Comparison of ENCODE assay signal across 20 cellular contexts in genomic region chr5:122523776-122524175, GRCh38.
DNase-seq lines count a peak whose midpoint lies in the region; FAIRE-seq and TF ChIP-seq lines count a peak whose summit lies in the region.
"Had no signal": no experiment of that assay in that cellular context is flagged by ENCODE, and none has a peak within 500 bp of the region (broad histone marks: within the 10 kb centered on the region; RNA-seq: fewer than 3 reads in every experiment).

No MANE protein-coding gene starts in this region.

- no peak for TF ChIP-seq RAD21 in H1 (IDR thresholded peaks at IDR 0.05 in 1 of 2, conservative IDR thresholded peaks at IDR 0.05 in 1 of 2; ENCODE audit: low read depth in 2 of 2, low read length in 2 of 2)

- H3K36me3 ChIP-seq in HEK293 (ENCODE audit: control insufficient read depth in 2 of 2, insufficient read depth in 1 of 2, low read length in 2 of 2) (no peaks in the 10 kb centered on the region), H1 (ENCODE audit: control insufficient read depth in 2 of 4, insufficient read depth in 4 of 4, low read length in 3 of 4) (no peaks in the 10 kb centered on the region), kidney (ENCODE audit: control insufficient read depth in 1 of 2, insufficient read depth in 2 of 2, low read length in 2 of 2) (no peaks in the 10 kb centered on the region)
- H3K36me3 ChIP-seq: BLaER1 treated with 17β-estradiol and CSF1 and Interleukin-3, amounts not matched to agents 10 nM and 100 nM had no signal

- no peak overlapping the region for H4K5ac ChIP-seq in H1 (ENCODE audit: insufficient read length, low read depth, low read length)

- peak; percentile 56 for DNase-seq in COLO829 (ENCODE audit: low spot score)
- no peak for DNase-seq in H1 (ENCODE audit: low read depth in 1 of 2, low spot score in 2 of 2)
- DNase-seq in medulla oblongata (ENCODE audit: extremely low spot score), result peak; percentile 14
- DNase-seq in kidney, result no peak
- DNase-seq in NCI-H1048 (lab: John Stamatoyannopoulos, UW), result no peak
- DNase-seq in posterior vena cava (ENCODE audit: low spot score), result no peak
- no peak for DNase-seq in MV-4-11 (lab: John Stamatoyannopoulos, UW)
- DNase-seq: ACHN; Calu3; CD4-positive, CD25-positive, alpha-beta regulatory T cell; DMS153; DMS79 treated with DMSO at 0.1 percent for 48 hours; EL; GM23248; H9; IMR-90 had no signal

- no peak overlapping the region for H3K27ac ChIP-seq in HEK293 (ENCODE audit: extremely low read depth, low read depth, low read length)
- no peak overlapping the region for H3K27ac ChIP-seq in H1 (ENCODE audit: low read depth, low read length)
- no peak overlapping the region for H3K27ac ChIP-seq in kidney (ENCODE audit: low read depth in 2 of 2, low read length in 2 of 2)
- H3K27ac ChIP-seq: BLaER1 treated with 17β-estradiol and CSF1 and Interleukin-3, amounts not matched to agents 10 nM and 100 nM; GM23248 had no signal

- no peak overlapping the region for H2BK15ac ChIP-seq in H1 (ENCODE audit: low read length)

- FAIRE-seq in H1 (lab: Jason Lieb, UNC), result no peak
- FAIRE-seq in kidney (lab: Jason Lieb, UNC), result no peak
- FAIRE-seq: G401.6, GM12891 had no signal

- H4K91ac ChIP-seq in H1 (replicated peaks; ENCODE audit: insufficient read length, low read length), result no peak overlapping the region

- no peaks in the 10 kb centered on the region for H3K79me2 ChIP-seq in H1 (ENCODE audit: control insufficient read depth in 1 of 2, insufficient read depth in 2 of 2, low read length in 2 of 2)

- H3K9me3 ChIP-seq in HEK293 (ENCODE audit: control insufficient read depth, insufficient read depth, low read depth, low read length), result no peaks in the 10 kb centered on the region
- H3K9me3 ChIP-seq in H1 (ENCODE audit: insufficient read depth in 2 of 2, low read depth in 1 of 2, low read length in 1 of 2), result peaks cover 0 to 4% of the 10 kb centered on the region in 2 experiments; a peak in 1 of 4 replicates
- no peaks in the 10 kb centered on the region for H3K9me3 ChIP-seq in kidney (ENCODE audit: control insufficient read depth in 1 of 2, low read length in 2 of 2)
- H3K9me3 ChIP-seq: BLaER1 treated with 17β-estradiol and CSF1 and Interleukin-3, amounts not matched to agents 10 nM and 100 nM had no signal

- no peak for TF ChIP-seq EP300 in H1 (IDR thresholded peaks at IDR 0.05; ENCODE audit: borderline replicate concordance in 1 of 2, low read depth in 2 of 2, low read length in 2 of 2)

- no peaks in the 10 kb centered on the region for H3K23me2 ChIP-seq in H1 (ENCODE audit: low read depth, low read length)

- no peak overlapping the region for H2BK12ac ChIP-seq in H1 (ENCODE audit: low read depth, low read length)

- H3K4me1 ChIP-seq in HEK293 (ENCODE audit: control insufficient read depth, insufficient read depth, low read length), result no peaks in the 10 kb centered on the region
- H3K4me1 ChIP-seq in H1 (replicated peaks in 1 of 4; ENCODE audit: control insufficient read depth in 3 of 4, insufficient read depth in 4 of 4, low read length in 3 of 4), result no peaks in the 10 kb centered on the region
- no peaks in the 10 kb centered on the region for H3K4me1 ChIP-seq in kidney (ENCODE audit: control insufficient read depth in 1 of 2, insufficient read depth in 1 of 2, low read depth in 1 of 2, low read length in 2 of 2)

- no peak overlapping the region for H2BK120ac ChIP-seq in H1 (replicated peaks; ENCODE audit: low read depth, low read length)

- 0 out of 2 replicates have a peak overlapping the region, but pooled peaks have one; percentile 17 for H2AFZ ChIP-seq in H1 (ENCODE audit: low read length)
- H2AFZ ChIP-seq: GM23248 had no signal

- no peaks in the 10 kb centered on the region for H3K27me3 ChIP-seq in H1 (replicated peaks in 1 of 4; ENCODE audit: control insufficient read depth in 3 of 4, extremely low read depth in 1 of 4, insufficient read depth in 3 of 4, low read length in 3 of 4)
- H3K27me3 ChIP-seq: BLaER1 treated with 17β-estradiol and CSF1 and Interleukin-3, amounts not matched to agents 10 nM and 100 nM had no signal

- POLR2A ChIA-PET in HEK293 (lab: Yijun Ruan, JAX), result no interaction called here
- POLR2A ChIA-PET in H1 (lab: Charles Lee; ENCODE audit: partially characterized antibody), result no interaction called here

- no peak overlapping the region for H3K56ac ChIP-seq in H1 (replicated peaks; ENCODE audit: insufficient read length, low read depth, low read length)

- H4K20me1 ChIP-seq in H1 (replicated peaks in 1 of 2; ENCODE audit: control insufficient read depth in 1 of 2, insufficient read depth in 2 of 2, low read length in 2 of 2), result no peaks in the 10 kb centered on the region
- H4K20me1 ChIP-seq: BLaER1 treated with 17β-estradiol and CSF1 and Interleukin-3, amounts not matched to agents 10 nM and 100 nM had no signal

- intact Hi-C loops in kidney (cut with DNase I) (no loop called here), posterior vena cava (cut with DNase I) (no loop called here)

- no peak overlapping the region for H4K8ac ChIP-seq in H1 (ENCODE audit: extremely low read depth, insufficient read depth, low read length)

- no peak overlapping the region for H2BK20ac ChIP-seq in H1 (ENCODE audit: low read length)

- CTCF ChIA-PET in HEK293 (lab: Yijun Ruan, JAX), result no interaction called here
- CTCF ChIA-PET in H1 (lab: Charles Lee; ENCODE audit: partially characterized antibody), result interaction anchor here (1.2 to 1.9 kb wide), 2 partner anchors 8 kb away, joined by 3 to 9 read pairs; no protein-coding TSS in a partner anchor

- no peaks in the 10 kb centered on the region for H3K79me1 ChIP-seq in H1 (ENCODE audit: low read depth, low read length)

- no peak overlapping the region for H3K4me3 ChIP-seq in HEK293 (ENCODE audit: low read depth, low read length)
- H3K4me3 ChIP-seq in H1 (ENCODE audit: extremely low read depth in 1 of 4, insufficient read depth in 2 of 4, low read depth in 3 of 4, low read length in 4 of 4), result no peak overlapping the region
- no peak overlapping the region for H3K4me3 ChIP-seq in kidney (ENCODE audit: low read length in 2 of 2)
- H3K4me3 ChIP-seq: BLaER1 treated with 17β-estradiol and CSF1 and Interleukin-3, amounts not matched to agents 10 nM and 100 nM; GM23248 had no signal

- H3K14ac ChIP-seq in H1 (ENCODE audit: insufficient read length), result no peak overlapping the region

- no peak overlapping the region for H2BK5ac ChIP-seq in H1 (ENCODE audit: low read depth, low read length)

- no peak overlapping the region for H3K18ac ChIP-seq in H1 (ENCODE audit: extremely low read depth, low read length)

- H3K9ac ChIP-seq in H1 (replicated peaks in 1 of 4; ENCODE audit: extremely low read depth in 1 of 4, low read depth in 3 of 4, low read length in 3 of 4), result no peak overlapping the region
- H3K9ac ChIP-seq in kidney (ENCODE audit: low read length in 2 of 2), result no peak overlapping the region
- H3K9ac ChIP-seq: BLaER1 treated with 17β-estradiol and CSF1 and Interleukin-3, amounts not matched to agents 10 nM and 100 nM; GM23248 had no signal

- no peak overlapping the region for H3K23ac ChIP-seq in H1 (ENCODE audit: insufficient read length)

- H3K4me2 ChIP-seq in H1 (ENCODE audit: insufficient read depth in 1 of 2, low read depth in 2 of 2, low read length in 2 of 2), result no peak overlapping the region
- H3K4me2 ChIP-seq: BLaER1 treated with 17β-estradiol and CSF1 and Interleukin-3, amounts not matched to agents 10 nM and 100 nM had no signal

- WGBS in H1 (ENCODE audit: extremely low coverage in 1 of 2, insufficient coverage in 1 of 2, insufficient read length in 1 of 2, insufficient replicate concordance in 2 of 2, low coverage in 1 of 2, low lambda C conversion rate in 2 of 2, missing lambda C conversion rate in 1 of 2), 2 experiments, result 84% methylated on average over 6 of the region's 6 CpGs; no CpG with 5 or more reads in 1 of the 2 experiments

- H3K4ac ChIP-seq in H1 (replicated peaks; ENCODE audit: insufficient read length, low read depth, low read length), result no peak overlapping the region

- no peak for TF ChIP-seq CTCF in HEK293 (tag by site-specific recombination; IDR thresholded peaks at IDR 0.05)
- TF ChIP-seq CTCF in H1 (IDR thresholded peaks at IDR 0.05; ENCODE audit: control extremely low read depth in 1 of 3, insufficient read depth in 1 of 3, low read depth in 1 of 3, low read length in 3 of 3), result no peak
- TF ChIP-seq CTCF in kidney (IDR thresholded peaks at IDR 0.05; ENCODE audit: borderline replicate concordance, extremely low read depth, insufficient read depth), result no peak

- no peak overlapping the region for H2AK5ac ChIP-seq in H1 (ENCODE audit: low read depth, low read length)

- TF ChIP-seq POLR2A in H1 (IDR thresholded peaks at IDR 0.05; ENCODE audit: control extremely low read depth in 1 of 2, low read depth in 2 of 2, low read length in 2 of 2), result no peak

TF ChIP-seq in HEK293, 187 proteins besides CTCF, POLR2A, EP300 and RAD21:
- TF ChIP-seq ZNF544 (tag by site-specific recombination; IDR thresholded peaks at IDR 0.05) (no peak), ZBTB17 (tag by site-specific recombination; IDR thresholded peaks at IDR 0.05) (peak; percentile 29; the same call in 1 of the 2 replicates)
TF ChIP-seq in HEK293: peak in this region for 1.

TF ChIP-seq in H1, 55 proteins besides CTCF, POLR2A, EP300 and RAD21 (continues in another document):
- no peak for TF ChIP-seq CTBP2 (IDR thresholded peaks at IDR 0.05; ENCODE audit: borderline replicate concordance, insufficient read depth, insufficient read length, low read length)
- TF ChIP-seq NRF1 (IDR thresholded peaks at IDR 0.05; ENCODE audit: low read depth, low read length), result no peak
- TF ChIP-seq USF2 (IDR thresholded peaks at IDR 0.05; ENCODE audit: low read length), result no peak
- TF ChIP-seq KDM5A (IDR thresholded peaks at IDR 0.05; ENCODE audit: low read length), result no peak
- no peak for TF ChIP-seq EGR1 (IDR thresholded peaks at IDR 0.05; ENCODE audit: borderline replicate concordance, low read depth, low read length)
- TF ChIP-seq KDM1A (IDR thresholded peaks at IDR 0.05; ENCODE audit: borderline replicate concordance, low read length), result no peak
- TF ChIP-seq ATF3 (IDR thresholded peaks at IDR 0.05; ENCODE audit: insufficient read depth, low read depth, low read length), result no peak
- no peak for TF ChIP-seq YY1 (IDR thresholded peaks at IDR 0.05; ENCODE audit: low read depth, low read length)
- no peak for TF ChIP-seq SIRT6 (IDR thresholded peaks at IDR 0.05; ENCODE audit: low read length)
- no peak for TF ChIP-seq GTF2F1 (IDR thresholded peaks at IDR 0.05; ENCODE audit: borderline replicate concordance, low read depth, low read length)

Comparison
In these comparisons a context has a peak if more than half of its experiments do, and no peak if none do; other contexts are left out.
1. DNase-seq: peak in COLO829 (single experiment) and medulla oblongata (single experiment); none in H1 (0 of 2), kidney (single experiment), NCI-H1048 (single experiment), posterior vena cava (single experiment) and MV-4-11 (single experiment).